In the genomic region with DNA sequence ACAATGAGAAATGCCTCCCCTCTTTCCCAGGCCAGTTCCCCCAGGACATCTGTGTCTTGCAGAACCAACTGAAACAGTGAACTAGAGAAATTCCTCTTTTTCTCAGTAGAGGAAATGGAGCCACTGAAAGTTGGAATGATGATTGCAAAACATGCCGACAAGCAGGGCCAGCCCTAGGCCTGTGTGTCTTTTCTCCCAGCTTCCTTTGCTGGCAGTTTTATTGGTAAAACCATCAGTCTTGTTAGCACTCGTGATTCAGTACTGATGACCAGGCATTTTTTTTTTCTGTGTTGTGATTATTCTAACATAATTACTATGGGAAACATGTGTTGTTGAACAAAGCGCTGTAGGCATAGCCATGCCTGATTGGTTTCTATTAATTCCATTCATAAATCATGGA, we compare ENCODE assay signal across 19 cellular contexts.
"Had no signal": no experiment of that assay in that cellular context is flagged by ENCODE, and none has a peak within 500 bp of the region (broad histone marks: within the 10 kb centered on the region; RNA-seq: fewer than 3 reads in every experiment).

No MANE protein-coding gene starts in this region.

- H3K4me1 ChIP-seq: breast epithelium, stomach, suprapubic skin, tibial nerve, vagina had no signal

- H3K27ac ChIP-seq: breast epithelium, skin epidermis, stomach, suprapubic skin, tibial nerve, vagina had no signal

- H3K9me3 ChIP-seq: breast epithelium, stomach, suprapubic skin, tibial nerve, vagina had no signal

- H3K27me3 ChIP-seq: vagina had no signal

- H3K36me3 ChIP-seq: breast epithelium, stomach, suprapubic skin, tibial nerve, vagina had no signal

- H3K4me3 ChIP-seq: breast epithelium, skin epidermis, stomach, suprapubic skin, tibial nerve, vagina had no signal

- DNase-seq: activated B cell treated with CpG ODN at 0.5 μM for 24 hours; activated CD4-positive, alpha-beta T cell treated with anti-CD3 and anti-CD28 coated beads for 36 hours; activated CD4-positive, alpha-beta T cell treated with anti-CD3 and anti-CD28 coated beads, Interleukin-2, amount 50 U/mL, for 4 hours; activated naive CD4-positive, alpha-beta T cell treated with Interleukin-2 at 50 U/mL for 16 hours; activated naive CD8-positive, alpha-beta T cell treated with anti-CD3 and anti-CD28 coated beads for 36 hours; activated T-cell treated with anti-CD3 and anti-CD28 coated beads, Interleukin-2, amount 50 U/mL, for 48 hours; amniotic stem cell; effector memory CD8-positive, alpha-beta T cell; foreskin fibroblast; kidney; natural killer cell; stimulated activated CD4-positive, alpha-beta T cell treated with anti-CD3 and anti-CD28 coated beads, Interleukin-1b, Interleukin-23, amount 100 ng/mL, for 48 hours; stomach; T1000 had no signal
